1 cellular context compared by ENCODE assay signal in the genomic region with DNA sequence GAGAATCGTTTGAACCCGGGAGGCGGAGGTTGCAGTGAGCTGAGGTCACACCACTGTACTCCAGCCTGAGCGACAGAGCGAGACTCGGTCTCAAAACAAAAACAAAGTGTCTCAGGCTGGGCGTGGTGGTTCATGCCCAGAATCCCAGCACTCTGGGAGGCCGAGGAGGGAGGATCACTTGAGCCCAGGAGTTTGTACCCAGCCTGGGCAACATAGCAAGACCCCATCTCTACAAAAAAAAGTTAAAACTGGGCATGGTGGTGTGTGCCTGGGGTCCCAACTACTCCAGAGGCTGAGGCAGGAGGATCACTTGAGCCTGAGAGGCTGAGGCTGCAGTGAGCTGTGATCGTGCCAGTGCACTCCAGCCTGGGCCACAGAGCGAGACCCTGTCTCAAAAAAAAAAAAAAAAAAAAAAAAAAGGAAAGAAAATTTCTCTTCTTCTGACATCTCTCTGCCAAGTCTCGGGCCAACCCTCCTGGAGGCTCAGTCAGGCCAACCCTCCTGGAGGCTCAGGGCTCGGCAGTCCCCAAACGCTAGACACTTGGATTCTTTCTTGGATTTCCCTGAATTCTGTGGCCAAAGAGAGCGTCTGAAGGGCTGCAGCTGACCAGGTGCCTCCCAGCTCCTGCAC.
TF ChIP-seq lines count a peak whose summit lies in the region.

No MANE protein-coding gene starts in this region.

TF ChIP-seq in GM23338, 12 proteins besides CTCF, POLR2A, EP300 and RAD21 (continued from another document):
- TF ChIP-seq ZNF462 (CRISPR knock-in tag; IDR thresholded peaks at IDR 0.05): no peak
- TF ChIP-seq JUNB (IDR thresholded peaks at IDR 0.05; ENCODE audit: unreplicated experiment): no peak
- no peak for TF ChIP-seq NANOG (IDR thresholded peaks at IDR 0.05; ENCODE audit: borderline replicate concordance)
